In the genomic region with DNA sequence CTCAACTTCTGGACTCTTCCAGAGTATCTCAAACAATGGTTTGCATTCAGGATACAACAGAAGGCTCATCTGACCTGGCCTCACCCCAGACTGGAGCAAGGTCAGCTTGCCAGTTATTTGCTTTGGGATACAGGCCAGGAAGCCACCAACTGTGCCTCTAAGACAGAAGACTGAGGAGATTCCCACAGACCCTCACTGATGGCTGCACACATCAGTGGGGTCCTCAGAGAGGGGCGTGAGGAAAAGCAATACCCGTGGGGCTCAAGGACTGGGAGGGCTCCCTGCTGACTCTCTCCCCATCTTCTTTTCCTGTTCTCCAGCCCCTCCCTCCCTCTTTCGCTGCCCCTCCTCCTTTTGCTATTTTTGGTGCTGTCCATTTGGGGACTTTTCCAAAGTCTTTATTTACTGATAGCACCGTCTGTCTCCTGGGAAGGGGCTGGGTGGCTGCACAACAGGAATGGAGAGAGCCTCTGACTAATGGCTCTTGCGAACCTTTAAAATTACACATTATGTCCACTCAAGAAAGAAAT, we compare ENCODE assay signal across 13 cellular contexts. TPM values are rescaled to one million over a fixed set of nuclear protein-coding genes. Genes with fewer than 3 reads are reported as not detected.
DNase-seq lines count a peak whose midpoint lies in the region; ATAC-seq and TF ChIP-seq lines count a peak whose summit lies in the region.
"Had no signal": no experiment of that assay in that cellular context is flagged by ENCODE, and none has a peak within 500 bp of the region (broad histone marks: within the 10 kb centered on the region; RNA-seq: fewer than 3 reads in every experiment).

No MANE protein-coding gene starts in this region.

- 37 to 52% (median 46%) methylated on average over 5 of the region's 5 CpGs for WGBS in adrenal gland, 4 donors
- 72 to 86% methylated on average over 5 of the region's 5 CpGs for WGBS in sigmoid colon, 2 donors

- no peak overlapping the region for H3K27ac Mint-ChIP-seq in activated naive CD4-positive, alpha-beta T cell treated with anti-CD3 and anti-CD28 coated beads, Interleukin-2, amount 10 ng/mL, durations not matched to agents 7 days and 5 days
- H3K27ac Mint-ChIP-seq: activated CD4-positive, alpha-beta memory T cell treated with anti-CD3 and anti-CD28 coated beads for 36 hours; activated naive CD8-positive, alpha-beta T cell treated with anti-CD3 and anti-CD28 coated beads, Interleukin-2, amount 10 ng/mL, durations not matched to agents 7 days and 5 days; progenitor cell of endocrine pancreas had no signal

- H3K4me3 ChIP-seq in HEK293 (ENCODE audit: low read depth, low read length), result no peak overlapping the region
- H3K4me3 ChIP-seq in adrenal gland, result no peak overlapping the region
- no peak overlapping the region for H3K4me3 ChIP-seq in right atrium auricular region
- no peak overlapping the region for H3K4me3 ChIP-seq in sigmoid colon

- no peak for TF ChIP-seq CTCF in HEK293 (tag by site-specific recombination; IDR thresholded peaks at IDR 0.05)
- TF ChIP-seq CTCF in adrenal gland (IDR thresholded peaks at IDR 0.05), result no peak
- TF ChIP-seq CTCF in right atrium auricular region (IDR thresholded peaks at IDR 0.05), result no peak
- TF ChIP-seq CTCF in sigmoid colon (IDR thresholded peaks at IDR 0.05), result no peak

- POLR2A ChIA-PET in HEK293 (lab: Yijun Ruan, JAX), result no interaction called here

- no peak for ATAC-seq in GM21447 (IDR thresholded peaks at IDR 0.05; ENCODE audit: unreplicated experiment)

- peaks cover 74% of the 10 kb centered on the region for H3K4me1 Mint-ChIP-seq in activated naive CD4-positive, alpha-beta T cell treated with anti-CD3 and anti-CD28 coated beads, Interleukin-2, amount 10 ng/mL, durations not matched to agents 7 days and 5 days

- CTCF ChIA-PET in HEK293 (lab: Yijun Ruan, JAX), result no interaction called here
- CTCF ChIA-PET in activated naive CD4-positive, alpha-beta T cell treated with anti-CD3 and anti-CD28 coated beads, Interleukin-2, amount 10 ng/mL, durations not matched to agents 7 days and 5 days (lab: Charles Lee), result no interaction called here

- intact Hi-C loops in adrenal gland (cut with DNase I) (no loop called here), sigmoid colon (cut with DNase I) (no loop called here)

- TF ChIP-seq EP300 in sigmoid colon (IDR thresholded peaks at IDR 0.05), result no peak

- TF ChIP-seq POLR2A in adrenal gland (IDR thresholded peaks at IDR 0.05), result no peak
- no peak for TF ChIP-seq POLR2A in sigmoid colon (IDR thresholded peaks at IDR 0.05)

- H3K27me3 Mint-ChIP-seq in activated naive CD4-positive, alpha-beta T cell treated with anti-CD3 and anti-CD28 coated beads, Interleukin-2, amount 10 ng/mL, durations not matched to agents 7 days and 5 days, result no peaks in the 10 kb centered on the region
- H3K27me3 Mint-ChIP-seq: activated CD4-positive, alpha-beta memory T cell treated with anti-CD3 and anti-CD28 coated beads for 36 hours; activated naive CD8-positive, alpha-beta T cell treated with anti-CD3 and anti-CD28 coated beads, Interleukin-2, amount 10 ng/mL, durations not matched to agents 7 days and 5 days; progenitor cell of endocrine pancreas had no signal

- H3K4me3 Mint-ChIP-seq in activated naive CD4-positive, alpha-beta T cell treated with anti-CD3 and anti-CD28 coated beads, Interleukin-2, amount 10 ng/mL, durations not matched to agents 7 days and 5 days, result no peak overlapping the region
- H3K4me3 Mint-ChIP-seq: activated CD4-positive, alpha-beta memory T cell treated with anti-CD3 and anti-CD28 coated beads for 36 hours; activated naive CD8-positive, alpha-beta T cell treated with anti-CD3 and anti-CD28 coated beads, Interleukin-2, amount 10 ng/mL, durations not matched to agents 7 days and 5 days had no signal

- no peaks in the 10 kb centered on the region for H3K36me3 ChIP-seq in HEK293 (ENCODE audit: control insufficient read depth in 2 of 2, insufficient read depth in 1 of 2, low read length in 2 of 2)
- H3K36me3 ChIP-seq in adrenal gland (replicated peaks in 1 of 2), result no peaks in the 10 kb centered on the region
- no peaks in the 10 kb centered on the region for H3K36me3 ChIP-seq in right atrium auricular region
- H3K36me3 ChIP-seq in sigmoid colon, result no peaks in the 10 kb centered on the region

- H3K27me3 ChIP-seq in adrenal gland (no peaks in the 10 kb centered on the region), right atrium auricular region (no peaks in the 10 kb centered on the region), sigmoid colon (no peaks in the 10 kb centered on the region)

- H3K4me1 ChIP-seq in HEK293 (ENCODE audit: control insufficient read depth, insufficient read depth, low read length) (peaks cover 3% of the 10 kb centered on the region), adrenal gland (replicated peaks in 1 of 2) (peaks cover 13 to 66% of the 10 kb centered on the region in 2 donors), right atrium auricular region (peaks cover 0 to 68% of the 10 kb centered on the region in 2 donors), sigmoid colon (peaks cover 0 to 67% (median 55%) of the 10 kb centered on the region in 4 donors)

- DNase-seq in adrenal gland (peak in 6 of 7 donors; percentile 34 to 69 (median 48)), right atrium auricular region (ENCODE audit: low spot score) (no peak), sigmoid colon (no peak), SW480 (ENCODE audit: low spot score) (no peak), NCI-H2107 (lab: John Stamatoyannopoulos, UW) (no peak)
- DNase-seq in activated naive CD4-positive, alpha-beta T cell treated with anti-CD3 and anti-CD28 coated beads, Interleukin-2, amount 10 ng/mL, durations not matched to agents 7 days and 5 days, result no peak
- DNase-seq: activated CD4-positive, alpha-beta memory T cell treated with anti-CD3 and anti-CD28 coated beads for 36 hours; activated naive CD8-positive, alpha-beta T cell treated with anti-CD3 and anti-CD28 coated beads, Interleukin-2, amount 10 ng/mL, durations not matched to agents 7 days and 5 days; islet precursor cell; KBM-7 had no signal

- no peaks in the 10 kb centered on the region for H3K9me3 ChIP-seq in HEK293 (ENCODE audit: control insufficient read depth, insufficient read depth, low read depth, low read length)
- no peaks in the 10 kb centered on the region for H3K9me3 ChIP-seq in adrenal gland (replicated peaks in 1 of 3)
- H3K9me3 ChIP-seq in right atrium auricular region, result no peaks in the 10 kb centered on the region
- no peaks in the 10 kb centered on the region for H3K9me3 ChIP-seq in sigmoid colon

- H3K27ac ChIP-seq in HEK293 (ENCODE audit: extremely low read depth, low read depth, low read length) (no peak overlapping the region), adrenal gland (peak overlapping the region in 2 of 5 donors; percentile 19 to 22), right atrium auricular region (peak overlapping the region; percentile 59 to 60), sigmoid colon (peak overlapping the region in 3 of 4 donors; percentile 35 to 45 (median 35))

- H3K9me3 Mint-ChIP-seq in activated naive CD4-positive, alpha-beta T cell treated with anti-CD3 and anti-CD28 coated beads, Interleukin-2, amount 10 ng/mL, durations not matched to agents 7 days and 5 days, result peaks cover 10% of the 10 kb centered on the region

- peaks cover 40% of the 10 kb centered on the region for H3K36me3 Mint-ChIP-seq in activated naive CD4-positive, alpha-beta T cell treated with anti-CD3 and anti-CD28 coated beads, Interleukin-2, amount 10 ng/mL, durations not matched to agents 7 days and 5 days

TF ChIP-seq in HEK293, 187 proteins besides CTCF, POLR2A, EP300 and RAD21:
- TF ChIP-seq, protein P1, sequence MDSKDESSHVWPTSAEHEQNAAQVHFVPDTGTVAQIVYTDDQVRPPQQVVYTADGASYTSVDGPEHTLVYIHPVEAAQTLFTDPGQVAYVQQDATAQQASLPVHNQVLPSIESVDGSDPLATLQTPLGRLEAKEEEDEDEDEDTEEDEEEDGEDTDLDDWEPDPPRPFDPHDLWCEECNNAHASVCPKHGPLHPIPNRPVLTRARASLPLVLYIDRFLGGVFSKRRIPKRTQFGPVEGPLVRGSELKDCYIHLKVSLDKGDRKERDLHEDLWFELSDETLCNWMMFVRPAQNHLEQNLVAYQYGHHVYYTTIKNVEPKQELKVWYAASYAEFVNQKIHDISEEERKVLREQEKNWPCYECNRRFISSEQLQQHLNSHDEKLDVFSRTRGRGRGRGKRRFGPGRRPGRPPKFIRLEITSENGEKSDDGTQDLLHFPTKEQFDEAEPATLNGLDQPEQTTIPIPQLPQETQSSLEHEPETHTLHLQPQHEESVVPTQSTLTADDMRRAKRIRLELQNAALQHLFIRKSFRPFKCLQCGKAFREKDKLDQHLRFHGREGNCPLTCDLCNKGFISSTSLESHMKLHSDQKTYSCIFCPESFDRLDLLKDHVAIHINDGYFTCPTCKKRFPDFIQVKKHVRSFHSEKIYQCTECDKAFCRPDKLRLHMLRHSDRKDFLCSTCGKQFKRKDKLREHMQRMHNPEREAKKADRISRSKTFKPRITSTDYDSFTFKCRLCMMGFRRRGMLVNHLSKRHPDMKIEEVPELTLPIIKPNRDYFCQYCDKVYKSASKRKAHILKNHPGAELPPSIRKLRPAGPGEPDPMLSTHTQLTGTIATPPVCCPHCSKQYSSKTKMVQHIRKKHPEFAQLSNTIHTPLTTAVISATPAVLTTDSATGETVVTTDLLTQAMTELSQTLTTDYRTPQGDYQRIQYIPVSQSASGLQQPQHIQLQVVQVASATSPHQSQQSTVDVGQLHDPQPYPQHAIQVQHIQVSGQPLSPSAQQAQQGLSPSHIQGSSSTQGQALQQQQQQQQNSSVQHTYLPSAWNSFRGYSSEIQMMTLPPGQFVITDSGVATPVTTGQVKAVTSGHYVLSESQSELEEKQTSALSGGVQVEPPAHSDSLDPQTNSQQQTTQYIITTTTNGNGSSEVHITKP (tag by site-specific recombination; IDR thresholded peaks at IDR 0.05), result peak; percentile 86
- TF ChIP-seq SCRT1 (tag by site-specific recombination; IDR thresholded peaks at IDR 0.05; ENCODE audit: borderline replicate concordance), result no peak

RNA-seq across cellular contexts. Expression of a gene that starts 23.2 kb away (rescaled TPM):
- total RNA-seq in adrenal gland, result 10 to 100 TPM in 7 of 8 donors, 1 to 10 TPM in 1; 9.8 to 27.0 (median 19.9) TPM
- 1 to 10 TPM in 1 of 3 donors, under 1 TPM in 2; 0.44 to 1.3 (median 0.97) TPM for polyA plus RNA-seq in adrenal gland
- 10 to 100 TPM; 25.3 to 33.9 TPM for total RNA-seq in right atrium auricular region
- total RNA-seq in sigmoid colon, result 10 to 100 TPM; 38.8 to 63.2 (median 47.1) TPM
- 1 to 10 TPM; 4.2 to 9.9 (median 4.8) TPM for polyA plus RNA-seq in sigmoid colon

Comparison
In these comparisons a context has a peak if more than half of its experiments do, and no peak if none do; other contexts are left out.
1. DNase-seq: peak in adrenal gland (6 of 7); none in right atrium auricular region (single experiment), sigmoid colon (single experiment), SW480 (single experiment), NCI-H2107 (single experiment) and activated naive CD4-positive, alpha-beta T cell treated with anti-CD3 and anti-CD28 coated beads, Interleukin-2, amount 10 ng/mL, durations not matched to agents 7 days and 5 days (single experiment).